1 cellular context compared by ENCODE assay signal in the genomic region with DNA sequence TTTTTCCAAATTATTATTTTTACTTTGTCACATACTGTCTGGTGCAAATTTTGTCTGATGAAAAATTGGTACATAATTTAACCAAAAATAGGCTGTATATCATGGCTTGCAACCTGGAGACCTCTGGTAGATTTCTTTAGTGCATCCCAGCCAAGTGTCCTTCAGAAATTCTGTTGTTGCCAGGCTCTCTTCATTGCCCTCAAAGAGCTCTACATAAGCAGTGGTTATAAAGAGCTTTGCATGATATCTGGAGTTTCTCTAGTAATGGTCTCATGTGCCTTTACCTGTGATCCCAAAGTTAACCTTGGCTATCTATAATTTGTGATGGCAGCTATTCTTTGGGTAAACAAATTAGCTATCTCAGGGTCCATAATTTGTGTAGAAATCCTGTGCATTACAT.
TF ChIP-seq lines count a peak whose summit lies in the region.

No MANE protein-coding gene starts in this region.

TF ChIP-seq in K562, 482 proteins besides CTCF, POLR2A, EP300 and RAD21 (continued from another document):
- TF ChIP-seq, protein P1, sequence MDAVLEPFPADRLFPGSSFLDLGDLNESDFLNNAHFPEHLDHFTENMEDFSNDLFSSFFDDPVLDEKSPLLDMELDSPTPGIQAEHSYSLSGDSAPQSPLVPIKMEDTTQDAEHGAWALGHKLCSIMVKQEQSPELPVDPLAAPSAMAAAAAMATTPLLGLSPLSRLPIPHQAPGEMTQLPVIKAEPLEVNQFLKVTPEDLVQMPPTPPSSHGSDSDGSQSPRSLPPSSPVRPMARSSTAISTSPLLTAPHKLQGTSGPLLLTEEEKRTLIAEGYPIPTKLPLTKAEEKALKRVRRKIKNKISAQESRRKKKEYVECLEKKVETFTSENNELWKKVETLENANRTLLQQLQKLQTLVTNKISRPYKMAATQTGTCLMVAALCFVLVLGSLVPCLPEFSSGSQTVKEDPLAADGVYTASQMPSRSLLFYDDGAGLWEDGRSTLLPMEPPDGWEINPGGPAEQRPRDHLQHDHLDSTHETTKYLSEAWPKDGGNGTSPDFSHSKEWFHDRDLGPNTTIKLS (IDR thresholded peaks at IDR 0.05; ENCODE audit: borderline replicate concordance, low read depth) = no peak
- TF ChIP-seq, protein P2, sequence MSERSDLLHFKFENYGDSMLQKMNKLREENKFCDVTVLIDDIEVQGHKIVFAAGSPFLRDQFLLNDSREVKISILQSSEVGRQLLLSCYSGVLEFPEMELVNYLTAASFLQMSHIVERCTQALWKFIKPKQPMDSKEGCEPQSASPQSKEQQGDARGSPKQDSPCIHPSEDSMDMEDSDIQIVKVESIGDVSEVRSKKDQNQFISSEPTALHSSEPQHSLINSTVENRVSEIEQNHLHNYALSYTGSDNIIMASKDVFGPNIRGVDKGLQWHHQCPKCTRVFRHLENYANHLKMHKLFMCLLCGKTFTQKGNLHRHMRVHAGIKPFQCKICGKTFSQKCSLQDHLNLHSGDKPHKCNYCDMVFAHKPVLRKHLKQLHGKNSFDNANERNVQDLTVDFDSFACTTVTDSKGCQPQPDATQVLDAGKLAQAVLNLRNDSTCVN (CRISPR knock-in tag; IDR thresholded peaks at IDR 0.05) = no peak
- TF ChIP-seq ZNF184 (CRISPR knock-in tag; IDR thresholded peaks at IDR 0.05) = no peak
- TF ChIP-seq NFIC (IDR thresholded peaks at IDR 0.05) = no peak
